Comparison of ENCODE assay signal across 1 cellular context in genomic region chr20:33419140-33419974, GRCh38.
TF ChIP-seq lines count a peak whose summit lies in the region.

No MANE protein-coding gene starts in this region.

TF ChIP-seq in K562, 482 proteins besides CTCF, POLR2A, EP300 and RAD21 (continued from another document and continues in another):
- TF ChIP-seq JUND (IDR thresholded peaks at IDR 0.05; ENCODE audit: borderline replicate concordance, low read depth, low read length) = peak; percentile 72
- TF ChIP-seq JUND (tag; IDR thresholded peaks at IDR 0.05; ENCODE audit: borderline replicate concordance, low read depth, low read length) = peak; percentile 66; the same call in 1 of the 3 replicates
- TF ChIP-seq KDM1A (IDR thresholded peaks at IDR 0.05) = peak; percentile 86 to 90
- peak; percentile 58 for TF ChIP-seq ASH1L (IDR thresholded peaks at IDR 0.05; ENCODE audit: borderline replicate concordance, low read depth, partially characterized antibody)
- peak in 1 of 3 experiments; percentile 77; a peak in 2 of 6 replicates for TF ChIP-seq ZBTB11 (CRISPR knock-in tag; IDR thresholded peaks at IDR 0.05)
- no peak for TF ChIP-seq TAF7 (tag; IDR thresholded peaks at IDR 0.05)
- TF ChIP-seq ZNF589 (CRISPR knock-in tag; IDR thresholded peaks at IDR 0.05; ENCODE audit: low read depth) = peak; percentile 81
- no peak for TF ChIP-seq CTCFL (IDR thresholded peaks at IDR 0.05; ENCODE audit: borderline replicate concordance, insufficient read depth, low read depth, low read length, poor library complexity, severe bottlenecking)
- no peak; the same call in 1 of the 2 replicates for TF ChIP-seq RFX1 (IDR thresholded peaks at IDR 0.05)
- TF ChIP-seq POLR2G (IDR thresholded peaks at IDR 0.05; ENCODE audit: low read depth, low read length) = no peak
- TF ChIP-seq SMAD4 (CRISPR knock-in tag; conservative IDR thresholded peaks at IDR 0.05) = peak; percentile 94
- no peak for TF ChIP-seq CBX2 (IDR thresholded peaks at IDR 0.05; ENCODE audit: insufficient read depth, low read length, poor library complexity, severe bottlenecking)
- TF ChIP-seq HNRNPUL1 (IDR thresholded peaks at IDR 0.05; ENCODE audit: low read length) = no peak
- TF ChIP-seq ZNF431 (CRISPR knock-in tag; IDR thresholded peaks at IDR 0.05) = no peak
- peak; percentile 48; the same call in 1 of the 2 replicates for TF ChIP-seq BHLHE40 (IDR thresholded peaks at IDR 0.05; ENCODE audit: low read length)
- TF ChIP-seq GATAD2A (IDR thresholded peaks at IDR 0.05) = no peak
- no peak for TF ChIP-seq NCOA6 (IDR thresholded peaks at IDR 0.05)
- TF ChIP-seq KLF6 (CRISPR knock-in tag; IDR thresholded peaks at IDR 0.05; ENCODE audit: borderline replicate concordance) = no peak
- TF ChIP-seq ARNT (IDR thresholded peaks at IDR 0.05) = peak in 1 of 2 experiments; percentile 74; a peak in 2 of 4 replicates
- TF ChIP-seq HNRNPK (IDR thresholded peaks at IDR 0.05; ENCODE audit: low read depth, low read length, poor library complexity, severe bottlenecking) = no peak
- TF ChIP-seq REST (CRISPR knock-in tag; IDR thresholded peaks at IDR 0.05; ENCODE audit: low read depth) = no peak
- no peak for TF ChIP-seq ZNF384 (IDR thresholded peaks at IDR 0.05; ENCODE audit: low read depth, low read length)
- TF ChIP-seq CREBBP (IDR thresholded peaks at IDR 0.05; ENCODE audit: low read depth, low read length) = no peak
- TF ChIP-seq DLX4 (CRISPR knock-in tag; IDR thresholded peaks at IDR 0.05) = no peak
- TF ChIP-seq ZNF592 (IDR thresholded peaks at IDR 0.05) = peak; percentile 72
- no peak for TF ChIP-seq THRA (IDR thresholded peaks at IDR 0.05)
- no peak for TF ChIP-seq TCFL5 (CRISPR knock-in tag; conservative IDR thresholded peaks at IDR 0.05)
